Comparison of ENCODE assay signal across 13 cellular contexts in the genomic region with DNA sequence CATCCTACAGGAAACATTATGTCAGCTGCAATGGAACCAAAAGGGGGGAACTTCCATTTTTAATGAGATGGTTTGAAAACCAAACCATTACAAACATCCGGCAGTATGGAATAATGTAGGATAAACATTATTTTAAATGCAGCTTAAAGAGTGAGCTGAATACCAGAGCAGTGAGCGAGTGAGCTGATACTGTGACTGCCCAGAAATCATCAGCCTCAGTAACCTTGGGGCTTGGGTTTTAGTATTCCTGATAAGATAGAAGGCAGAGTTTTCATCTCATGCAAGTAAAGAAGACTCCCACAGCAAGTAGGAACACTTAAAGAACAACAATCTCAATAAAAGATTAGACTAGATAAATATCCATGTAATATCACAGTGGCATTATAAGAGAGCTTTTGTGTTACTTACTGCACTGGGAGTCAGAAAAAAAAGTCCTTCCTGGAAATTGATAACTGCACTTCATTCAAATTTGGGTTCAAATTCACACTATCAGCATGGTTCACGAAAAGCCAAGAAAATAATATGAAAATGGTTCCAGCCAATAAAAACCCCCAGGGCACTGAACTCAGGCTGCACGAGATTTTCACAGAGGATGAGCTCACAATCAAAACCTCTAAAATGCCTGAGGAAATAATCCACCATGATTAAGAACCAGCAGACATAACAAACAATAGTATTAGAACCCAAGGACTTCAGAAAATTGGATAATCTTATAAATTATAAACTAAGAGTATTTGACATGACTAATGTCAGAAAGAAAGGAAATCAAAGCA.
"Had no signal": no experiment of that assay in that cellular context is flagged by ENCODE, and none has a peak within 500 bp of the region (broad histone marks: within the 10 kb centered on the region; RNA-seq: fewer than 3 reads in every experiment).

No MANE protein-coding gene starts in this region.

- H3K4me3 ChIP-seq: dorsolateral prefrontal cortex, heart left ventricle, right atrium auricular region, tibial nerve, vagina had no signal

- H3K27ac Mint-ChIP-seq: activated CD8-positive, alpha-beta T cell treated with anti-CD3 and anti-CD28 coated beads, Interleukin-2, amount 10 ng/mL, durations not matched to agents 7 days and 5 days; T-helper 1 cell treated with Interleukin-12 subunit alpha and Interleukin-12 subunit beta and Interleukin-4 antibody, amounts not matched to agents 30 μg/mL and 1 μg/mL, for 36 hours; WTC11 had no signal

- H3K27me3 ChIP-seq: dorsolateral prefrontal cortex, heart left ventricle, right atrium auricular region, tibial nerve, vagina had no signal

- H3K4me1 ChIP-seq: right atrium auricular region, vagina had no signal

- H3K36me3 Mint-ChIP-seq: WTC11 had no signal

- H3K27ac ChIP-seq: dorsolateral prefrontal cortex, heart left ventricle, right atrium auricular region, tibial nerve, vagina had no signal

- DNase-seq: activated CD4-positive, alpha-beta T cell treated with anti-CD3 and anti-CD28 coated beads for 48 hours; activated CD8-positive, alpha-beta memory T cell treated with anti-CD3 and anti-CD28 coated beads, Interleukin-2, amount 50 U/mL, for 48 hours; activated CD8-positive, alpha-beta T cell treated with anti-CD3 and anti-CD28 coated beads, Interleukin-2, amount 10 ng/mL, durations not matched to agents 7 days and 5 days; dorsolateral prefrontal cortex; heart left ventricle; left ventricle myocardium superior; small intestine had no signal

- H3K4me3 Mint-ChIP-seq: activated CD8-positive, alpha-beta T cell treated with anti-CD3 and anti-CD28 coated beads, Interleukin-2, amount 10 ng/mL, durations not matched to agents 7 days and 5 days; T-helper 1 cell treated with Interleukin-12 subunit alpha and Interleukin-12 subunit beta and Interleukin-4 antibody, amounts not matched to agents 30 μg/mL and 1 μg/mL, for 36 hours; WTC11 had no signal

- H3K36me3 ChIP-seq: heart left ventricle, right atrium auricular region, tibial nerve, vagina had no signal

- ATAC-seq: activated CD8-positive, alpha-beta T cell treated with anti-CD3 and anti-CD28 coated beads, Interleukin-2, amount 10 ng/mL, durations not matched to agents 7 days and 5 days; esophagus mucosa; heart left ventricle; left ventricle myocardium superior; WTC11 had no signal

- H3K9me3 ChIP-seq: right atrium auricular region, tibial nerve, vagina had no signal
